Comparison of ENCODE assay signal across 9 cellular contexts in genomic region chr12:13390381-13390856, GRCh38.
DNase-seq lines count a peak whose midpoint lies in the region; ATAC-seq, FAIRE-seq and TF ChIP-seq lines count a peak whose summit lies in the region.
"Had no signal": no experiment of that assay in that cellular context is flagged by ENCODE, and none has a peak within 500 bp of the region (broad histone marks: within the 10 kb centered on the region; RNA-seq: fewer than 3 reads in every experiment).

No MANE protein-coding gene starts in this region.

- in situ Hi-C loops in transverse colon (cut with MboI; ENCODE audit: low pct_ligation_motif_present in 1 of 4, low pct_unique_long_range_greater_than_20kb in 1 of 4, low sequenced_read_pairs in 3 of 4), result no loop called here

- WGBS in transverse colon (ENCODE audit: low coverage in 1 of 2), 2 donors, result 28 to 60% methylated on average over 1 to 9 of the region's 9 CpGs

- no peak for TF ChIP-seq CTCF in ascending aorta (IDR thresholded peaks at IDR 0.05)
- no peak for TF ChIP-seq CTCF in kidney (IDR thresholded peaks at IDR 0.05; ENCODE audit: borderline replicate concordance, extremely low read depth, insufficient read depth)
- TF ChIP-seq CTCF in transverse colon (IDR thresholded peaks at IDR 0.05), result no peak

- no peak overlapping the region for H3K4me3 Mint-ChIP-seq in activated naive CD8-positive, alpha-beta T cell treated with anti-CD3 and anti-CD28 coated beads for 36 hours
- H3K4me3 Mint-ChIP-seq in natural killer cell treated with Interleukin-12 subunit alpha and Interleukin-12 subunit beta and Interleukin-15 and Interleukin-18, amount 100 ng/mL, for 72 hours, result no peak overlapping the region
- H3K4me3 Mint-ChIP-seq: IgD-negative memory B cell had no signal

- H3K9ac ChIP-seq in kidney (ENCODE audit: low read length in 2 of 2), result no peak overlapping the region

- no peaks in the 10 kb centered on the region for H3K9me3 ChIP-seq in ascending aorta
- H3K9me3 ChIP-seq in kidney (ENCODE audit: control insufficient read depth in 1 of 2, low read length in 2 of 2), result no peaks in the 10 kb centered on the region
- H3K9me3 ChIP-seq in transverse colon, result no peaks in the 10 kb centered on the region

- H3K27ac ChIP-seq in ascending aorta, result peak overlapping the region; percentile 28 to 45
- H3K27ac ChIP-seq in kidney (ENCODE audit: low read depth in 2 of 2, low read length in 2 of 2), result no peak overlapping the region
- peak overlapping the region; percentile 77 to 84 (median 83) for H3K27ac ChIP-seq in transverse colon

- intact Hi-C loops in ascending aorta (cut with DNase I) (no loop called here), kidney (cut with DNase I) (no loop called here), transverse colon (cut with DNase I; ENCODE audit: low total_unique reads) (no loop called here)

- TF ChIP-seq EP300 in transverse colon (IDR thresholded peaks at IDR 0.05; ENCODE audit: low read depth), result no peak

- H3K36me3 Mint-ChIP-seq in activated naive CD8-positive, alpha-beta T cell treated with anti-CD3 and anti-CD28 coated beads for 36 hours, result no peaks in the 10 kb centered on the region
- H3K36me3 Mint-ChIP-seq in natural killer cell treated with Interleukin-12 subunit alpha and Interleukin-12 subunit beta and Interleukin-15 and Interleukin-18, amount 100 ng/mL, for 72 hours, result no peaks in the 10 kb centered on the region

- H3K36me3 ChIP-seq in ascending aorta (no peaks in the 10 kb centered on the region), kidney (ENCODE audit: control insufficient read depth in 1 of 2, insufficient read depth in 2 of 2, low read length in 2 of 2) (no peaks in the 10 kb centered on the region), transverse colon (no peaks in the 10 kb centered on the region)

- peak; percentile 37 for FAIRE-seq in kidney (lab: Jason Lieb, UNC)

- TF ChIP-seq POLR2A in transverse colon (IDR thresholded peaks at IDR 0.05), result no peak

- ATAC-seq in GM19467 (IDR thresholded peaks at IDR 0.05; ENCODE audit: unreplicated experiment) (no peak), GM21423 (IDR thresholded peaks at IDR 0.05; ENCODE audit: unreplicated experiment) (no peak)
- ATAC-seq in natural killer cell treated with Interleukin-12 subunit alpha and Interleukin-12 subunit beta and Interleukin-15 and Interleukin-18, amount 100 ng/mL, for 72 hours, result no peak

- H3K27me3 Mint-ChIP-seq in activated naive CD8-positive, alpha-beta T cell treated with anti-CD3 and anti-CD28 coated beads for 36 hours, result peaks cover 10% of the 10 kb centered on the region
- H3K27me3 Mint-ChIP-seq in natural killer cell treated with Interleukin-12 subunit alpha and Interleukin-12 subunit beta and Interleukin-15 and Interleukin-18, amount 100 ng/mL, for 72 hours, result no peaks in the 10 kb centered on the region

- no peaks in the 10 kb centered on the region for H3K4me1 Mint-ChIP-seq in activated naive CD8-positive, alpha-beta T cell treated with anti-CD3 and anti-CD28 coated beads for 36 hours
- no peaks in the 10 kb centered on the region for H3K4me1 Mint-ChIP-seq in natural killer cell treated with Interleukin-12 subunit alpha and Interleukin-12 subunit beta and Interleukin-15 and Interleukin-18, amount 100 ng/mL, for 72 hours (ENCODE audit: low read depth in 2 of 2)
- H3K4me1 Mint-ChIP-seq: IgD-negative memory B cell had no signal

- H3K4me3 ChIP-seq in ascending aorta (no peak overlapping the region), kidney (ENCODE audit: low read length in 2 of 2) (no peak overlapping the region), transverse colon (no peak overlapping the region)

- H3K4me1 ChIP-seq in ascending aorta (no peaks in the 10 kb centered on the region), kidney (ENCODE audit: control insufficient read depth in 1 of 2, insufficient read depth in 1 of 2, low read depth in 1 of 2, low read length in 2 of 2) (peaks cover 0 to 6% of the 10 kb centered on the region in 2 donors), transverse colon (peaks cover 10 to 46% (median 30%) of the 10 kb centered on the region in 4 donors)

- no peak overlapping the region for H3K27ac Mint-ChIP-seq in activated naive CD8-positive, alpha-beta T cell treated with anti-CD3 and anti-CD28 coated beads for 36 hours
- H3K27ac Mint-ChIP-seq in natural killer cell treated with Interleukin-12 subunit alpha and Interleukin-12 subunit beta and Interleukin-15 and Interleukin-18, amount 100 ng/mL, for 72 hours, result no peak overlapping the region
- H3K27ac Mint-ChIP-seq: IgD-negative memory B cell had no signal

- no peaks in the 10 kb centered on the region for H3K27me3 ChIP-seq in ascending aorta
- no peaks in the 10 kb centered on the region for H3K27me3 ChIP-seq in transverse colon

- H3K9me3 Mint-ChIP-seq in activated naive CD8-positive, alpha-beta T cell treated with anti-CD3 and anti-CD28 coated beads for 36 hours, result no peaks in the 10 kb centered on the region
- H3K9me3 Mint-ChIP-seq in natural killer cell treated with Interleukin-12 subunit alpha and Interleukin-12 subunit beta and Interleukin-15 and Interleukin-18, amount 100 ng/mL, for 72 hours, result no peaks in the 10 kb centered on the region
- H3K9me3 Mint-ChIP-seq: IgD-negative memory B cell had no signal

- DNase-seq in NCI-H1105 (lab: John Stamatoyannopoulos, UW), result peak; percentile 99
- DNase-seq in ascending aorta (ENCODE audit: low spot score in 2 of 2), result peak; percentile 55 to 92
- peak; percentile 97 for DNase-seq in kidney
- peak; percentile 95 for DNase-seq in transverse colon
- DNase-seq in activated naive CD8-positive, alpha-beta T cell treated with anti-CD3 and anti-CD28 coated beads for 36 hours, result no peak
- no peak for DNase-seq in natural killer cell treated with Interleukin-12 subunit alpha and Interleukin-12 subunit beta and Interleukin-15 and Interleukin-18, amount 100 ng/mL, for 72 hours (ENCODE audit: low spot score)

Comparison
In these comparisons a context has a peak if more than half of its experiments do, and no peak if none do; other contexts are left out.
1. DNase-seq: peak in NCI-H1105 (single experiment), ascending aorta (2 of 2), kidney (single experiment) and transverse colon (single experiment); none in activated naive CD8-positive, alpha-beta T cell treated with anti-CD3 and anti-CD28 coated beads for 36 hours (single experiment) and natural killer cell treated with Interleukin-12 subunit alpha and Interleukin-12 subunit beta and Interleukin-15 and Interleukin-18, amount 100 ng/mL, for 72 hours (single experiment).
2. H3K27ac ChIP-seq: peak in ascending aorta (2 of 2) and transverse colon (4 of 4); none in kidney (0 of 2).